ENCODE assay signal across 9 cellular contexts in the genomic region with DNA sequence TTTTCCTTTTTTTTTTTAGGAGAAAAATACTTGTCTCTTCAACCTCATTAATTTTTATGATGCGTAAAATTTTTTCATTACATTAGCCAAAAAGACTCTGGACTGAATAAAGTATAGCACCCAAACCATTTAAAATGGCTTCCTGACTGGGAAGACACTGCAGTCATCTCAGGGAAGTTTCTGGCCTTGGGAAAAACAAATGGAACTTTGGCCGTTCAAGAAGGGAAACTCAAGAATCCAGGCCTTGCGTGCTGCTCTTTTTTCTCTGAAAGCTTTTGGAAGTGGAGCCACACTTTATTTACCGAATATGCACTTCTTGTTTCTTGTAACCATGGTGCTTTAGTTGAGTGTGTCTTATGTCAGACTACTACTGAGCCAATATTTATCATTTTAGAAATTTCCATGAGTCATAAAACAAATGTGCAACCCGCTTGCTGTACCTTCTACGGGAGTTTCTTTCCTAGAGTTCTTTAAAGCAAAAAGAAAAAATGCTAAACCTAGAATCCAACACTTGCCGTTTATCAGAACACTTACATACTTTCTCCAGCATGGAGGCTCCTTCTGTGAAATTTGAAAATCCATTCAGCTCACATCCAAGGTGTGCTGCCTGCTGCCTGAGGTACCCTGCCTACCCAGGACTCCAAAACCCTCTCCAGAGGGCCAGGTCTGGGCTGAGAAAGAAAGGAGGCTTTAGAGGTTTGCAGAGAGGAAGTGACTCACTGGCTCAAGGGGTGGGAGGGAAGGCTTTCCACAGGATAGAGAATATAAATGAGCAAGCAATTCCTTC. TPM values are rescaled to one million over a fixed set of nuclear protein-coding genes. Genes with fewer than 3 reads are reported as not detected.
A peak's percentile ranks its signal among the peaks of the same experiment; 100 is the strongest.
DNase-seq lines count a peak whose midpoint lies in the region; ATAC-seq and TF ChIP-seq lines count a peak whose summit lies in the region.
"Had no signal": no experiment of that assay in that cellular context is flagged by ENCODE, and none has a peak within 500 bp of the region (broad histone marks: within the 10 kb centered on the region; RNA-seq: fewer than 3 reads in every experiment).

No MANE protein-coding gene starts in this region.

- peak overlapping the region; percentile 89 for H3K27ac Mint-ChIP-seq in nephron progenitor cell
- H3K27ac Mint-ChIP-seq in stimulated activated memory B cell treated with anti-CD40 and anti-IgM and Interleukin-4, amounts not matched to agents 10 μg/mL and 1 μg/mL and 100 μg/mL, for 72 hours = no peak overlapping the region
- H3K27ac Mint-ChIP-seq: natural killer cell had no signal

- ATAC-seq in stimulated activated memory B cell treated with anti-CD40 and anti-IgM and Interleukin-4, amounts not matched to agents 10 μg/mL and 1 μg/mL and 100 μg/mL, for 72 hours = no peak

- H3K27me3 ChIP-seq in H7 (ENCODE audit: control insufficient read depth, insufficient read depth, low read length) = no peaks in the 10 kb centered on the region

- no peaks in the 10 kb centered on the region for H3K36me3 Mint-ChIP-seq in nephron progenitor cell (ENCODE audit: low read depth)
- H3K36me3 Mint-ChIP-seq in stimulated activated memory B cell treated with anti-CD40 and anti-IgM and Interleukin-4, amounts not matched to agents 10 μg/mL and 1 μg/mL and 100 μg/mL, for 72 hours = no peaks in the 10 kb centered on the region
- H3K36me3 Mint-ChIP-seq: natural killer cell had no signal

- no peaks in the 10 kb centered on the region for H3K36me3 ChIP-seq in H7 (replicated peaks; ENCODE audit: control insufficient read depth, insufficient read depth, low read length)

- H3K27me3 Mint-ChIP-seq in nephron progenitor cell (ENCODE audit: low read depth, poor library complexity) = no peaks in the 10 kb centered on the region
- H3K27me3 Mint-ChIP-seq in stimulated activated memory B cell treated with anti-CD40 and anti-IgM and Interleukin-4, amounts not matched to agents 10 μg/mL and 1 μg/mL and 100 μg/mL, for 72 hours = peaks cover 16% of the 10 kb centered on the region

- TF ChIP-seq CTCF in epithelial cell of proximal tubule (conservative IDR thresholded peaks at IDR 0.05; ENCODE audit: low read depth, low read length) (no peak), nephron progenitor cell (IDR thresholded peaks at IDR 0.05) (no peak)

- H3K4me3 ChIP-seq in H7 (ENCODE audit: insufficient read depth, low read depth, low read length) (no peak overlapping the region), epithelial cell of proximal tubule (ENCODE audit: low read depth, low read length) (peak overlapping the region; percentile 28)

- in situ Hi-C loops in ACHN (cut with HindIII; ENCODE audit: low pct_ligation_motif_present, low pct_unique_long_range_greater_than_20kb, low sequenced_read_pairs) = no loop called here

- no peak overlapping the region for H3K4me3 Mint-ChIP-seq in nephron progenitor cell
- H3K4me3 Mint-ChIP-seq in stimulated activated memory B cell treated with anti-CD40 and anti-IgM and Interleukin-4, amounts not matched to agents 10 μg/mL and 1 μg/mL and 100 μg/mL, for 72 hours = no peak overlapping the region
- H3K4me3 Mint-ChIP-seq: natural killer cell had no signal

- DNase-seq in ACHN = peak; percentile 81
- DNase-seq in H7 = peak; percentile 53
- peak; percentile 46 for DNase-seq in T1000 (lab: John Stamatoyannopoulos, UW)
- DNase-seq in epithelial cell of proximal tubule (ENCODE audit: low read depth) = no peak
- DNase-seq in nephron progenitor cell = no peak
- no peak for DNase-seq in nucleus accumbens (lab: John Stamatoyannopoulos, UW)
- DNase-seq in NCI-H2107 treated with DMSO at 0.1 percent for 48 hours (lab: John Stamatoyannopoulos, UW; ENCODE audit: unreplicated experiment) = no peak
- DNase-seq: natural killer cell had no signal

- H3K9me3 Mint-ChIP-seq in nephron progenitor cell = no peaks in the 10 kb centered on the region
- H3K9me3 Mint-ChIP-seq in stimulated activated memory B cell treated with anti-CD40 and anti-IgM and Interleukin-4, amounts not matched to agents 10 μg/mL and 1 μg/mL and 100 μg/mL, for 72 hours = no peaks in the 10 kb centered on the region
- H3K9me3 Mint-ChIP-seq: natural killer cell had no signal

- H3K4me1 Mint-ChIP-seq in nephron progenitor cell = peaks cover 21% of the 10 kb centered on the region
- H3K4me1 Mint-ChIP-seq in stimulated activated memory B cell treated with anti-CD40 and anti-IgM and Interleukin-4, amounts not matched to agents 10 μg/mL and 1 μg/mL and 100 μg/mL, for 72 hours = no peaks in the 10 kb centered on the region
- H3K4me1 Mint-ChIP-seq: natural killer cell had no signal

RNA-seq across cellular contexts. Expression of a gene that starts 11.5 kb away (rescaled TPM):
- total RNA-seq in H7 (2014; rRNA removed; shearing (Covaris generic)) = 112 and 126 TPM in 2 replicates
- total RNA-seq in epithelial cell of proximal tubule = 313 and 317 TPM in 2 replicates

RNA-seq across cellular contexts. Expression of a gene that starts 27.2 kb away (rescaled TPM):
- 3.1 and 5.0 TPM in 2 replicates for total RNA-seq in H7 (2014; rRNA removed; shearing (Covaris generic))
- 2.3 and 4.4 TPM in 2 replicates for total RNA-seq in epithelial cell of proximal tubule

Comparison
In these comparisons a context has a peak if more than half of its experiments do, and no peak if none do; other contexts are left out.
1. DNase-seq: peak in ACHN (single experiment), H7 (single experiment) and T1000 (single experiment); none in epithelial cell of proximal tubule (single experiment), nephron progenitor cell (single experiment), nucleus accumbens (0 of 56) and NCI-H2107 treated with DMSO at 0.1 percent for 48 hours (single experiment).